ENCODE assay signal across 1 cellular context in genomic region chr3:4748701-4749378, GRCh38.
A peak's percentile ranks its signal among the peaks of the same experiment; 100 is the strongest.
TF ChIP-seq lines count a peak whose summit lies in the region.

No MANE protein-coding gene starts in this region.

TF ChIP-seq in HepG2, 621 proteins besides CTCF, POLR2A, EP300 and RAD21 (continued from another document and continues in another):
- TF ChIP-seq, protein P1, sequence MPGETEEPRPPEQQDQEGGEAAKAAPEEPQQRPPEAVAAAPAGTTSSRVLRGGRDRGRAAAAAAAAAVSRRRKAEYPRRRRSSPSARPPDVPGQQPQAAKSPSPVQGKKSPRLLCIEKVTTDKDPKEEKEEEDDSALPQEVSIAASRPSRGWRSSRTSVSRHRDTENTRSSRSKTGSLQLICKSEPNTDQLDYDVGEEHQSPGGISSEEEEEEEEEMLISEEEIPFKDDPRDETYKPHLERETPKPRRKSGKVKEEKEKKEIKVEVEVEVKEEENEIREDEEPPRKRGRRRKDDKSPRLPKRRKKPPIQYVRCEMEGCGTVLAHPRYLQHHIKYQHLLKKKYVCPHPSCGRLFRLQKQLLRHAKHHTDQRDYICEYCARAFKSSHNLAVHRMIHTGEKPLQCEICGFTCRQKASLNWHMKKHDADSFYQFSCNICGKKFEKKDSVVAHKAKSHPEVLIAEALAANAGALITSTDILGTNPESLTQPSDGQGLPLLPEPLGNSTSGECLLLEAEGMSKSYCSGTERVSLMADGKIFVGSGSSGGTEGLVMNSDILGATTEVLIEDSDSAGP (CRISPR knock-in tag; IDR thresholded peaks at IDR 0.05; ENCODE audit: borderline replicate concordance), result no peak
- no peak for TF ChIP-seq PREB (CRISPR knock-in tag; IDR thresholded peaks at IDR 0.05)
- TF ChIP-seq, protein P2, sequence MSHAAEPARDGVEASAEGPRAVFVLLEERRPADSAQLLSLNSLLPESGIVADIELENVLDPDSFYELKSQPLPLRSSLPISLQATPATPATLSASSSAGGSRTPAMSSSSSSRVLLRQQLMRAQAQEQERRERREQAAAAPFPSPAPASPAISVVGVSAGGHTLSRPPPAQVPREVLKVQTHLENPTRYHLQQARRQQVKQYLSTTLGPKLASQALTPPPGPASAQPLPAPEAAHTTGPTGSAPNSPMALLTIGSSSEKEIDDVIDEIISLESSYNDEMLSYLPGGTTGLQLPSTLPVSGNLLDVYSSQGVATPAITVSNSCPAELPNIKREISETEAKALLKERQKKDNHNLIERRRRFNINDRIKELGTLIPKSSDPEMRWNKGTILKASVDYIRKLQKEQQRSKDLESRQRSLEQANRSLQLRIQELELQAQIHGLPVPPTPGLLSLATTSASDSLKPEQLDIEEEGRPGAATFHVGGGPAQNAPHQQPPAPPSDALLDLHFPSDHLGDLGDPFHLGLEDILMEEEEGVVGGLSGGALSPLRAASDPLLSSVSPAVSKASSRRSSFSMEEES (CRISPR knock-in tag; IDR thresholded peaks at IDR 0.05), result peak; percentile 72
- no peak for TF ChIP-seq ATF6 (CRISPR knock-in tag; conservative IDR thresholded peaks at IDR 0.05)
- TF ChIP-seq KAT7 (CRISPR knock-in tag; IDR thresholded peaks at IDR 0.05; ENCODE audit: borderline replicate concordance), result no peak
- TF ChIP-seq ZNF510 (CRISPR knock-in tag; IDR thresholded peaks at IDR 0.05; ENCODE audit: low read depth), result no peak
- TF ChIP-seq, protein P3, sequence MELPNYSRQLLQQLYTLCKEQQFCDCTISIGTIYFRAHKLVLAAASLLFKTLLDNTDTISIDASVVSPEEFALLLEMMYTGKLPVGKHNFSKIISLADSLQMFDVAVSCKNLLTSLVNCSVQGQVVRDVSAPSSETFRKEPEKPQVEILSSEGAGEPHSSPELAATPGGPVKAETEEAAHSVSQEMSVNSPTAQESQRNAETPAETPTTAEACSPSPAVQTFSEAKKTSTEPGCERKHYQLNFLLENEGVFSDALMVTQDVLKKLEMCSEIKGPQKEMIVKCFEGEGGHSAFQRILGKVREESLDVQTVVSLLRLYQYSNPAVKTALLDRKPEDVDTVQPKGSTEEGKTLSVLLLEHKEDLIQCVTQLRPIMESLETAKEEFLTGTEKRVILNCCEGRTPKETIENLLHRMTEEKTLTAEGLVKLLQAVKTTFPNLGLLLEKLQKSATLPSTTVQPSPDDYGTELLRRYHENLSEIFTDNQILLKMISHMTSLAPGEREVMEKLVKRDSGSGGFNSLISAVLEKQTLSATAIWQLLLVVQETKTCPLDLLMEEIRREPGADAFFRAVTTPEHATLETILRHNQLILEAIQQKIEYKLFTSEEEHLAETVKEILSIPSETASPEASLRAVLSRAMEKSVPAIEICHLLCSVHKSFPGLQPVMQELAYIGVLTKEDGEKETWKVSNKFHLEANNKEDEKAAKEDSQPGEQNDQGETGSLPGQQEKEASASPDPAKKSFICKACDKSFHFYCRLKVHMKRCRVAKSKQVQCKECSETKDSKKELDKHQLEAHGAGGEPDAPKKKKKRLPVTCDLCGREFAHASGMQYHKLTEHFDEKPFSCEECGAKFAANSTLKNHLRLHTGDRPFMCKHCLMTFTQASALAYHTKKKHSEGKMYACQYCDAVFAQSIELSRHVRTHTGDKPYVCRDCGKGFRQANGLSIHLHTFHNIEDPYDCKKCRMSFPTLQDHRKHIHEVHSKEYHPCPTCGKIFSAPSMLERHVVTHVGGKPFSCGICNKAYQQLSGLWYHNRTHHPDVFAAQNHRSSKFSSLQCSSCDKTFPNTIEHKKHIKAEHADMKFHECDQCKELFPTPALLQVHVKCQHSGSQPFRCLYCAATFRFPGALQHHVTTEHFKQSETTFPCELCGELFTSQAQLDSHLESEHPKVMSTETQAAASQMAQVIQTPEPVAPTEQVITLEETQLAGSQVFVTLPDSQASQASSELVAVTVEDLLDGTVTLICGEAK (IDR thresholded peaks at IDR 0.05), result no peak
- TF ChIP-seq, protein P3 (CRISPR knock-in tag; IDR thresholded peaks at IDR 0.05), result peak; percentile 44; the same call in 1 of the 2 replicates
- TF ChIP-seq NFKBIZ (CRISPR knock-in tag; IDR thresholded peaks at IDR 0.05), result no peak
- no peak for TF ChIP-seq ZNF605 (CRISPR knock-in tag; IDR thresholded peaks at IDR 0.05)
- TF ChIP-seq, protein P4, sequence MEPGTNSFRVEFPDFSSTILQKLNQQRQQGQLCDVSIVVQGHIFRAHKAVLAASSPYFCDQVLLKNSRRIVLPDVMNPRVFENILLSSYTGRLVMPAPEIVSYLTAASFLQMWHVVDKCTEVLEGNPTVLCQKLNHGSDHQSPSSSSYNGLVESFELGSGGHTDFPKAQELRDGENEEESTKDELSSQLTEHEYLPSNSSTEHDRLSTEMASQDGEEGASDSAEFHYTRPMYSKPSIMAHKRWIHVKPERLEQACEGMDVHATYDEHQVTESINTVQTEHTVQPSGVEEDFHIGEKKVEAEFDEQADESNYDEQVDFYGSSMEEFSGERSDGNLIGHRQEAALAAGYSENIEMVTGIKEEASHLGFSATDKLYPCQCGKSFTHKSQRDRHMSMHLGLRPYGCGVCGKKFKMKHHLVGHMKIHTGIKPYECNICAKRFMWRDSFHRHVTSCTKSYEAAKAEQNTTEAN (CRISPR knock-in tag; conservative IDR thresholded peaks at IDR 0.05), result 0 out of 2 replicates have a peak, but pooled peaks have one; percentile 34
- TF ChIP-seq ETV5 (CRISPR knock-in tag; IDR thresholded peaks at IDR 0.05; ENCODE audit: borderline replicate concordance), result 0 out of 2 replicates have a peak, but pooled peaks have one; percentile 20
- TF ChIP-seq MATR3 (CRISPR knock-in tag; IDR thresholded peaks at IDR 0.05), result no peak
- no peak for TF ChIP-seq ZNF124 (CRISPR knock-in tag; IDR thresholded peaks at IDR 0.05)
- no peak for TF ChIP-seq ZNF274 (CRISPR knock-in tag; IDR thresholded peaks at IDR 0.05)
- TF ChIP-seq RFXAP (CRISPR knock-in tag; IDR thresholded peaks at IDR 0.05; ENCODE audit: borderline replicate concordance), result no peak
- no peak for TF ChIP-seq ARNT (IDR thresholded peaks at IDR 0.05)
- no peak for TF ChIP-seq ZNF251 (CRISPR knock-in tag; IDR thresholded peaks at IDR 0.05)
- no peak for TF ChIP-seq ZNF570 (CRISPR knock-in tag; IDR thresholded peaks at IDR 0.05; ENCODE audit: borderline replicate concordance)
- TF ChIP-seq ZNF224 (CRISPR knock-in tag; IDR thresholded peaks at IDR 0.05), result no peak
- no peak for TF ChIP-seq ZNF550 (CRISPR knock-in tag; IDR thresholded peaks at IDR 0.05; ENCODE audit: borderline replicate concordance)
- no peak for TF ChIP-seq ZNF800 (CRISPR knock-in tag; IDR thresholded peaks at IDR 0.05)
- TF ChIP-seq ARNTL (CRISPR knock-in tag; IDR thresholded peaks at IDR 0.05), result no peak
- TF ChIP-seq, protein P5, sequence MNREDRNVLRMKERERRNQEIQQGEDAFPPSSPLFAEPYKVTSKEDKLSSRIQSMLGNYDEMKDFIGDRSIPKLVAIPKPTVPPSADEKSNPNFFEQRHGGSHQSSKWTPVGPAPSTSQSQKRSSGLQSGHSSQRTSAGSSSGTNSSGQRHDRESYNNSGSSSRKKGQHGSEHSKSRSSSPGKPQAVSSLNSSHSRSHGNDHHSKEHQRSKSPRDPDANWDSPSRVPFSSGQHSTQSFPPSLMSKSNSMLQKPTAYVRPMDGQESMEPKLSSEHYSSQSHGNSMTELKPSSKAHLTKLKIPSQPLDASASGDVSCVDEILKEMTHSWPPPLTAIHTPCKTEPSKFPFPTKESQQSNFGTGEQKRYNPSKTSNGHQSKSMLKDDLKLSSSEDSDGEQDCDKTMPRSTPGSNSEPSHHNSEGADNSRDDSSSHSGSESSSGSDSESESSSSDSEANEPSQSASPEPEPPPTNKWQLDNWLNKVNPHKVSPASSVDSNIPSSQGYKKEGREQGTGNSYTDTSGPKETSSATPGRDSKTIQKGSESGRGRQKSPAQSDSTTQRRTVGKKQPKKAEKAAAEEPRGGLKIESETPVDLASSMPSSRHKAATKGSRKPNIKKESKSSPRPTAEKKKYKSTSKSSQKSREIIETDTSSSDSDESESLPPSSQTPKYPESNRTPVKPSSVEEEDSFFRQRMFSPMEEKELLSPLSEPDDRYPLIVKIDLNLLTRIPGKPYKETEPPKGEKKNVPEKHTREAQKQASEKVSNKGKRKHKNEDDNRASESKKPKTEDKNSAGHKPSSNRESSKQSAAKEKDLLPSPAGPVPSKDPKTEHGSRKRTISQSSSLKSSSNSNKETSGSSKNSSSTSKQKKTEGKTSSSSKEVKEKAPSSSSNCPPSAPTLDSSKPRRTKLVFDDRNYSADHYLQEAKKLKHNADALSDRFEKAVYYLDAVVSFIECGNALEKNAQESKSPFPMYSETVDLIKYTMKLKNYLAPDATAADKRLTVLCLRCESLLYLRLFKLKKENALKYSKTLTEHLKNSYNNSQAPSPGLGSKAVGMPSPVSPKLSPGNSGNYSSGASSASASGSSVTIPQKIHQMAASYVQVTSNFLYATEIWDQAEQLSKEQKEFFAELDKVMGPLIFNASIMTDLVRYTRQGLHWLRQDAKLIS (CRISPR knock-in tag; IDR thresholded peaks at IDR 0.05), result no peak
- TF ChIP-seq RBM22 (optimal IDR thresholded peaks at IDR 0.05; ENCODE audit: low read length), result no peak
- TF ChIP-seq NCOA5 (CRISPR knock-in tag; IDR thresholded peaks at IDR 0.05), result no peak
- TF ChIP-seq, protein P6, sequence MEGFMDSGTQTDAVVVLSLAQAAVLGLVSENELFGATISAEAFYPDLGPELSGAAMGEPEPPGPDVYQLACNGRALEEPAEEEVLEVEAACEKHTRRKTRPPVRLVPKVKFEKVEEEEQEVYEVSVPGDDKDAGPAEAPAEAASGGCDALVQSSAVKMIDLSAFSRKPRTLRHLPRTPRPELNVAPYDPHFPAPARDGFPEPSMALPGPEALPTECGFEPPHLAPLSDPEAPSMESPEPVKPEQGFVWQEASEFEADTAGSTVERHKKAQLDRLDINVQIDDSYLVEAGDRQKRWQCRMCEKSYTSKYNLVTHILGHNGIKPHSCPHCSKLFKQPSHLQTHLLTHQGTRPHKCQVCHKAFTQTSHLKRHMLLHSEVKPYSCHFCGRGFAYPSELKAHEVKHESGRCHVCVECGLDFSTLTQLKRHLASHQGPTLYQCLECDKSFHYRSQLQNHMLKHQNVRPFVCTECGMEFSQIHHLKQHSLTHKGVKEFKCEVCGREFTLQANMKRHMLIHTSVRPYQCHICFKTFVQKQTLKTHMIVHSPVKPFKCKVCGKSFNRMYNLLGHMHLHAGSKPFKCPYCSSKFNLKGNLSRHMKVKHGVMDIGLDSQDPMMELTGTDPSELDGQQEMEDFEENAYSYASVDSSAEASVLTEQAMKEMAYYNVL (CRISPR knock-in tag; IDR thresholded peaks at IDR 0.05; ENCODE audit: borderline replicate concordance), result peak; percentile 26; the same call in 1 of the 2 replicates
- no peak for TF ChIP-seq ZNF180 (CRISPR knock-in tag; IDR thresholded peaks at IDR 0.05; ENCODE audit: borderline replicate concordance, low read depth)
